ENCODE assay signal across 7 cellular contexts in the genomic region with DNA sequence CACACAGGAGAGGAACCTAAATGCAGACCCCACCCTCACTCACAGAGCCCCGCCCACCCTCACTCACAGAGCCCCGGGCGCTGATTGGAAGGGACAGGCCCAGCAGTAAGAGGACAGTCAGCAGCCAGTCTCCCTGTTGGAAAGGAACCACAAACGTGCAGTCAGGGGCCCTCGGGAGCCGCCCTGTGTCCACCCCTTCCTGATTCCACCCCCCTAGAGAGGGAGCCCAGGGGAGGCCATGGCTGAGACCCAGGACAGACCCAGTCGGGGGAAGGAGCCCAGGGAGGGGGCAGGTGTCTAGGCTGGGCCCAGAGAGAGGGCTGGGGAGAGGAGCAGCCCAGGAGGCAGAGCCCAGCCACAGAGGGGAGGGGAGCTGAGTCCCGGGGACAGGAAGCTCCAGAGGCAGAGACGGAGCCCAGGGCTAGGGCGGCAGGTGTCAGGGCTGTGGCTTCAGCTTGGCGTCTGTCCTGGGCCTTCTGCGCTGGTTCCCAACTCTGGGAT. TPM values are rescaled to one million over a fixed set of nuclear protein-coding genes. Genes with fewer than 3 reads are reported as not detected.
DNase-seq lines count a peak whose midpoint lies in the region; ATAC-seq and TF ChIP-seq lines count a peak whose summit lies in the region.
"Not testable (repeated sequence)": the region's sequence is repeated elsewhere in the genome, so short reads cannot be mapped to it uniquely, and the experiment has no call there.
"Had no signal": no experiment of that assay in that cellular context is flagged by ENCODE, and none has a peak within 500 bp of the region (broad histone marks: within the 10 kb centered on the region; RNA-seq: fewer than 3 reads in every experiment).

No MANE protein-coding gene starts in this region.

- TF ChIP-seq CTCF in A673 (conservative IDR thresholded peaks at IDR 0.05; ENCODE audit: low read depth, low read length): not testable (repeated sequence)

- DNase-seq in A673 (ENCODE audit: low spot score) (peak; percentile 31), NCI-H69 (lab: John Stamatoyannopoulos, UW) (peak; percentile 73), myocyte (ENCODE audit: low read depth) (peak; percentile 69)
- DNase-seq in activated T-cell treated with anti-CD3 and anti-CD28 coated beads, Interleukin-2, amount 50 U/mL, for 4 hours; Right ventricle myocardium inferior (ENCODE audit: missing footprints): not testable (repeated sequence)

- H3K36me3 Mint-ChIP-seq in activated T-cell treated with anti-CD3 and anti-CD28 coated beads, Interleukin-2, amount 50 U/mL, for 4 hours (ENCODE audit: insufficient read depth): not testable (repeated sequence)

- H3K4me3 ChIP-seq in A673 (ENCODE audit: low read depth, low read length, poor library complexity, severe bottlenecking); HUES48 (ENCODE audit: low read depth, low read length): not testable (repeated sequence)

- BruUV-seq in A673 (replicated peaks; lab: Mats Ljungman, UMichigan): not testable (repeated sequence)

- H3K27me3 Mint-ChIP-seq in activated T-cell treated with anti-CD3 and anti-CD28 coated beads, Interleukin-2, amount 50 U/mL, for 4 hours (ENCODE audit: low read depth): not testable (repeated sequence)

- not testable (repeated sequence) for H3K27ac ChIP-seq in A673 (ENCODE audit: low read depth, low read length, poor library complexity, severe bottlenecking)
- H3K27ac ChIP-seq in HUES48 (ENCODE audit: low read depth, low read length): peak overlapping the region; percentile 28

- POLR2A ChIA-PET in A673 (lab: Charles Lee; ENCODE audit: low non-redundant PET): not testable (repeated sequence)

- not testable (repeated sequence) for H3K9me3 Mint-ChIP-seq in activated T-cell treated with anti-CD3 and anti-CD28 coated beads, Interleukin-2, amount 50 U/mL, for 4 hours

- H3K4me1 Mint-ChIP-seq in activated T-cell treated with anti-CD3 and anti-CD28 coated beads, Interleukin-2, amount 50 U/mL, for 4 hours (ENCODE audit: low read depth): peaks cover 18% of the 10 kb centered on the region

- CTCF ChIA-PET in A673 (lab: Charles Lee): not testable (repeated sequence)

- not testable (repeated sequence) for H3K36me3 ChIP-seq in A673 (ENCODE audit: insufficient read depth, low read length, poor library complexity, severe bottlenecking); HUES48 (ENCODE audit: control insufficient read depth, insufficient read depth, low read length)

- peak; percentile 25 to 35 for ATAC-seq in activated T-cell treated with anti-CD3 and anti-CD28 coated beads, Interleukin-2, amount 50 U/mL, for 4 hours
- peak; percentile 56 for ATAC-seq in Right ventricle myocardium inferior

- not testable (repeated sequence) for H3K9ac ChIP-seq in HUES48 (ENCODE audit: low read depth, low read length)

- not testable (repeated sequence) for H3K27me3 ChIP-seq in A673 (replicated peaks; ENCODE audit: insufficient read depth, low read depth, low read length, poor library complexity); HUES48 (ENCODE audit: control insufficient read depth, insufficient read depth, low read length)

- not testable (repeated sequence) for H3K4me1 ChIP-seq in A673 (ENCODE audit: insufficient read depth, low read length, poor library complexity, severe bottlenecking); HUES48 (ENCODE audit: control insufficient read depth, insufficient read depth, low read length)

- intact Hi-C loops in A673 (cut with micrococcal nuclease; ENCODE audit: unreplicated experiment); Right ventricle myocardium inferior (cut with DNase I): not testable (repeated sequence)

- not testable (repeated sequence) for H3K4me3 Mint-ChIP-seq in activated T-cell treated with anti-CD3 and anti-CD28 coated beads, Interleukin-2, amount 50 U/mL, for 4 hours

- not testable (repeated sequence) for H3K9me3 ChIP-seq in A673 (ENCODE audit: low read depth, low read length, poor library complexity, severe bottlenecking); HUES48 (ENCODE audit: control insufficient read depth, insufficient read depth, low read length)

RNA-seq across cellular contexts. Expression of a gene that starts 10.8 kb away (rescaled TPM):
- total RNA-seq in A673 (2021): 6.4 and 9.0 TPM in 2 replicates
- 1 to 10 TPM; 1.1 to 2.1 (median 1.2) TPM for total RNA-seq in activated T-cell treated with anti-CD3 and anti-CD28 coated beads, Interleukin-2, amount 50 U/mL, for 4 hours
- 0.78 TPM for total RNA-seq in Right ventricle myocardium inferior
- total RNA-seq in myocyte: 0.21 and 0.24 TPM in 2 replicates
- 0.18 TPM for polyA plus RNA-seq in myocyte (2012)

RNA-seq across cellular contexts. Expression of a gene that starts 21.1 kb away (rescaled TPM):
- total RNA-seq in A673 (2021): 12.9 and 13.0 TPM in 2 replicates
- total RNA-seq in activated T-cell treated with anti-CD3 and anti-CD28 coated beads, Interleukin-2, amount 50 U/mL, for 4 hours: 10 to 100 TPM; 33.6 to 53.7 (median 51.2) TPM
- 27.9 TPM for total RNA-seq in Right ventricle myocardium inferior
- 5.4 and 6.4 TPM in 2 replicates for total RNA-seq in myocyte
- 32.9 TPM for polyA plus RNA-seq in myocyte (2012)

RNA-seq across cellular contexts. Expression of a gene that starts 28.0 kb away (rescaled TPM):
- total RNA-seq in A673 (2021): 3.1 and 4.7 TPM in 2 replicates
- 10 to 100 TPM; 14.3 to 19.4 (median 18.3) TPM for total RNA-seq in activated T-cell treated with anti-CD3 and anti-CD28 coated beads, Interleukin-2, amount 50 U/mL, for 4 hours
- 0.95 TPM for total RNA-seq in Right ventricle myocardium inferior
- total RNA-seq in myocyte: 0.21 TPM in 1 of 2 replicates, not detected in the other
- polyA plus RNA-seq in myocyte (2012): 0.32 TPM

RNA-seq across cellular contexts. Expression of a gene that starts 35.5 kb away (rescaled TPM):
- not detected in 2 replicates for total RNA-seq in A673 (2021)
- under 1 TPM in 1 of 3 donors, not detected in 2; 0.13 TPM for total RNA-seq in activated T-cell treated with anti-CD3 and anti-CD28 coated beads, Interleukin-2, amount 50 U/mL, for 4 hours
- total RNA-seq in Right ventricle myocardium inferior: 0.78 TPM
- not detected in 2 replicates for total RNA-seq in myocyte
- not detected for polyA plus RNA-seq in myocyte (2012)
- total RNA-seq: osteoblast had no signal

RNA-seq across cellular contexts. Expression of a gene that starts 47.7 kb away (rescaled TPM):
- total RNA-seq in A673 (2021): 4.5 and 6.6 TPM in 2 replicates
- total RNA-seq in activated T-cell treated with anti-CD3 and anti-CD28 coated beads, Interleukin-2, amount 50 U/mL, for 4 hours: 10 to 100 TPM in 1 of 3 donors, 1 to 10 TPM in 2; 8.3 to 12.3 (median 8.7) TPM
- 6.7 TPM for total RNA-seq in Right ventricle myocardium inferior
- 0.08 and 0.21 TPM in 2 replicates for total RNA-seq in myocyte
- polyA plus RNA-seq in myocyte (2012): 2.4 TPM
